8 cellular contexts compared by ENCODE assay signal in the genomic region with DNA sequence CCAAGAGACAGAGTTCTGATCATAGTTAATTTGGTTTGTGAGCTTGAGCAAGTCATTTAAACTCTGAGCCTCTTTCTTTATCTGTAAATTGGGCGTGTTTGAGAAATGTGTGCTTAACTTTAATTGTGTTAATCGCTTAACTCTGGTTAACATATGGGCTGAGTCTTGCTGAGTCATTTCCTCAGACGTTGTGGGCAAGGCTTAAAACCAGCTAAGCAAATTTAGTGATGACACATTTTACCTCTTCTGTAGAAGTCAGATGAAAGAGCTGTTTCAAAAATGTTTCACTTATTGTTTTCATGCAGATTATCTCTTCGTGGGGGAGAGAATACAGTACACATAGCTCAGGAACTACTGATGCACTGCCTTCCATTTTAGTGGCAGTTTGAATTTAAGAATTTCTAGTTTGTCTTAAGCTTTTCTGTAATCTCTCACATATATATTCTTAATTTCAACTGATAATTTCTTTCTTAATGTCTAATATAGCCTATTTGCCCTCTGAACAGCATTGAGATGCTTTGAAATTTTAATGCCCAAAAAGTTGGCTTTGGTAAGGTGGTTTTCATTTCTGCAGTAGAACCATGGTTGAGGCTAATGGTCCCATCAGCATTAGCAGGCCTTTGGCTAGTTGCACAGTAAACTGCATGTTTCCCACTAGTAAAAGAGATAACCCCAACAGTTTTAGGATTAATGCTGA. TPM values are rescaled to one million over a fixed set of nuclear protein-coding genes. Genes with fewer than 3 reads are reported as not detected.
DNase-seq lines count a peak whose midpoint lies in the region; ATAC-seq, FAIRE-seq and TF ChIP-seq lines count a peak whose summit lies in the region.

No MANE protein-coding gene starts in this region.

- no peak overlapping the region for H3K4me3 ChIP-seq in HepG2 (replicated peaks in 1 of 3; ENCODE audit: insufficient read depth in 1 of 3, low read depth in 2 of 3, low read length in 3 of 3)
- H3K4me3 ChIP-seq in testis, result no peak overlapping the region

- ATAC-seq in GM18861 (IDR thresholded peaks at IDR 0.05; ENCODE audit: unreplicated experiment) (peak; percentile 79), HG03025 (IDR thresholded peaks at IDR 0.05; ENCODE audit: low FRiP score, unreplicated experiment) (peak; percentile 79), HepG2 (no peak)
- ATAC-seq in activated naive CD8-positive, alpha-beta T cell treated with anti-CD3 and anti-CD28 coated beads, Interleukin-2, amount 50 U/mL, for 24 hours, result peak; percentile 87

- H3K9me3 ChIP-seq in HepG2 (ENCODE audit: low read length), result no peaks in the 10 kb centered on the region
- H3K9me3 ChIP-seq in testis, result no peaks in the 10 kb centered on the region

- CTCF ChIA-PET in HepG2 (lab: Yijun Ruan, JAX; ENCODE audit: low intra/inter-chr PET ratio, low total read pairs), result no interaction called here

- DNase-seq in AG20443 (ENCODE audit: low spot score) (peak; percentile 72), OCI-M1 (lab: John Stamatoyannopoulos, UW) (peak; percentile 96), HepG2 (ENCODE audit: low spot score) (peak; percentile 56), testis (peak; percentile 48), NCI-H1417 treated with DMSO at 0.1 percent for 48 hours (lab: John Stamatoyannopoulos, UW) (no peak)
- DNase-seq in activated naive CD8-positive, alpha-beta T cell treated with anti-CD3 and anti-CD28 coated beads, Interleukin-2, amount 50 U/mL, for 24 hours, result peak; percentile 34

- H3K36me3 Mint-ChIP-seq in activated naive CD8-positive, alpha-beta T cell treated with anti-CD3 and anti-CD28 coated beads, Interleukin-2, amount 50 U/mL, for 24 hours (ENCODE audit: low read depth), result peaks cover 26% of the 10 kb centered on the region

- H3K27me3 ChIP-seq in HepG2 (ENCODE audit: control insufficient read depth in 1 of 2, insufficient read depth in 2 of 2, low read length in 2 of 2) (no peaks in the 10 kb centered on the region), testis (no peaks in the 10 kb centered on the region)

- peak in 1 of 2 experiments; percentile 35; a peak in 1 of 4 replicates for TF ChIP-seq EP300 in HepG2 (IDR thresholded peaks at IDR 0.05; ENCODE audit: low read depth in 2 of 2, low read length in 2 of 2)
- TF ChIP-seq EP300 in HepG2 (CRISPR knock-in tag; IDR thresholded peaks at IDR 0.05; ENCODE audit: borderline replicate concordance), result no peak

- H3K27ac ChIP-seq in HepG2 (ENCODE audit: extremely low read length, insufficient read depth, low read length) (peak overlapping the region; percentile 45), testis (peak overlapping the region in 1 of 2 donors; percentile 31)

- H3K9me3 Mint-ChIP-seq in activated naive CD8-positive, alpha-beta T cell treated with anti-CD3 and anti-CD28 coated beads, Interleukin-2, amount 50 U/mL, for 24 hours, result no peaks in the 10 kb centered on the region

- no peak overlapping the region for H3K4me2 ChIP-seq in HepG2 (ENCODE audit: low read depth, low read length)

- H3K36me3 ChIP-seq in HepG2 (replicated peaks in 1 of 2; ENCODE audit: control insufficient read depth in 1 of 2, insufficient read depth in 2 of 2, low read length in 2 of 2) (peaks cover 3 to 17% of the 10 kb centered on the region in 2 experiments), testis (ENCODE audit: low read depth, missing control alignments) (no peaks in the 10 kb centered on the region)

- no peaks in the 10 kb centered on the region for H3K27me3 Mint-ChIP-seq in activated naive CD8-positive, alpha-beta T cell treated with anti-CD3 and anti-CD28 coated beads, Interleukin-2, amount 50 U/mL, for 24 hours

- intact Hi-C loops in HepG2 (cut with micrococcal nuclease; ENCODE audit: unreplicated experiment) (no loop called here), testis (cut with DNase I; ENCODE audit: low total_unique reads) (no loop called here)

- H3K9ac ChIP-seq in HepG2 (ENCODE audit: insufficient read depth, low read depth, low read length), result no peak overlapping the region

- FAIRE-seq in HepG2 (lab: Jason Lieb, UNC), result peak; percentile 43

- peaks cover 41% of the 10 kb centered on the region for H3K4me1 ChIP-seq in HepG2 (ENCODE audit: insufficient read depth, low read length)
- peaks cover 16% of the 10 kb centered on the region for H3K4me1 ChIP-seq in testis

- POLR2A ChIA-PET in HepG2 (lab: Yijun Ruan, JAX), result no interaction called here

- BruUV-seq in HepG2 (replicated peaks; lab: Mats Ljungman, UMichigan), result no TSS peak

- peak overlapping the region; percentile 67 for H3K4me3 Mint-ChIP-seq in activated naive CD8-positive, alpha-beta T cell treated with anti-CD3 and anti-CD28 coated beads, Interleukin-2, amount 50 U/mL, for 24 hours

- TF ChIP-seq CTCF in HepG2 (CRISPR knock-in tag; IDR thresholded peaks at IDR 0.05) (no peak), testis (IDR thresholded peaks at IDR 0.05) (no peak)

- no peak for TF ChIP-seq RAD21 in HepG2 (CRISPR knock-in tag; IDR thresholded peaks at IDR 0.05)

- in situ Hi-C loops in HepG2 (cut with HindIII; ENCODE audit: extremely low pct_ligation_motif_present, low pct_unique_long_range_greater_than_20kb), result no loop called here

- peak overlapping the region; percentile 86 for H3K27ac Mint-ChIP-seq in activated naive CD8-positive, alpha-beta T cell treated with anti-CD3 and anti-CD28 coated beads, Interleukin-2, amount 50 U/mL, for 24 hours

- H4K20me1 ChIP-seq in HepG2 (ENCODE audit: insufficient read depth, low read length), result peaks cover 36% of the 10 kb centered on the region

- no peak overlapping the region for H2AFZ ChIP-seq in HepG2 (ENCODE audit: low read length)

- WGBS in HepG2 (ENCODE audit: low lambda C conversion rate), result 25% methylated on average over 4 of the region's 4 CpGs
- WGBS in testis, 2 donors, result 31 to 33% methylated on average over 4 of the region's 4 CpGs

- no peak for TF ChIP-seq POLR2A in HepG2 (IDR thresholded peaks at IDR 0.05; ENCODE audit: insufficient read depth in 1 of 2, low read depth in 2 of 2, low read length in 2 of 2)
- no peak for TF ChIP-seq POLR2A in testis (IDR thresholded peaks at IDR 0.05)

- peaks cover 60% of the 10 kb centered on the region for H3K4me1 Mint-ChIP-seq in activated naive CD8-positive, alpha-beta T cell treated with anti-CD3 and anti-CD28 coated beads, Interleukin-2, amount 50 U/mL, for 24 hours

- H3K79me2 ChIP-seq in HepG2 (ENCODE audit: insufficient read depth, low read length), result peaks cover 92% of the 10 kb centered on the region

TF ChIP-seq in HepG2, 621 proteins besides CTCF, POLR2A, EP300 and RAD21 (continues in another document):
- no peak for TF ChIP-seq HDAC2 (CRISPR knock-in tag; IDR thresholded peaks at IDR 0.05)
- TF ChIP-seq SOX6 (IDR thresholded peaks at IDR 0.05), result no peak
- TF ChIP-seq SOX6 (CRISPR knock-in tag; IDR thresholded peaks at IDR 0.05), result peak; percentile 48; the same call in 1 of the 2 replicates
- no peak for TF ChIP-seq SIN3B (IDR thresholded peaks at IDR 0.05; ENCODE audit: low read length)
- TF ChIP-seq MZF1 (CRISPR knock-in tag; IDR thresholded peaks at IDR 0.05; ENCODE audit: borderline replicate concordance), result no peak
- TF ChIP-seq ELK4 (CRISPR knock-in tag; IDR thresholded peaks at IDR 0.05; ENCODE audit: borderline replicate concordance), result no peak
- TF ChIP-seq SMARCC2 (IDR thresholded peaks at IDR 0.05), result no peak
- TF ChIP-seq SIN3A (IDR thresholded peaks at IDR 0.05; ENCODE audit: borderline replicate concordance, low read depth, low read length), result no peak

RNA-seq across cellular contexts. Expression of gene RAB10, which starts 34.9 kb away (rescaled TPM):
- total RNA-seq in HepG2 (2016; rRNA removed; fragmentation: Illumina TruSeq; extraction: Trizol) (106 and 120 TPM in 2 replicates), testis (100 to 1,000 TPM in 1 of 2 donors, 10 to 100 TPM in 1; 96.8 to 112 TPM)
- 19.3 and 24.2 TPM in 2 replicates for total RNA-seq in HepG2 (2016; cell fraction: cytosol; rRNA removed; fragmentation: Illumina TruSeq; extraction: Trizol; ENCODE audit: low read depth)
- total RNA-seq in HepG2 (2016; cell fraction: insoluble cytoplasmic fraction; rRNA removed; fragmentation: Illumina TruSeq; extraction: Trizol), result 113 and 116 TPM in 2 replicates
- total RNA-seq in HepG2 (2016; cell fraction: membrane; rRNA removed; fragmentation: Illumina TruSeq; extraction: Trizol), result 40.0 and 43.5 TPM in 2 replicates
- 72.2 and 76.5 TPM in 2 replicates for total RNA-seq in HepG2 (2016; cell fraction: nucleus; rRNA removed; fragmentation: Illumina TruSeq; extraction: Trizol)
- polyA plus RNA-seq in HepG2 (2011; rRNA removed) (39.0 and 48.2 TPM in 2 replicates), testis (ENCODE audit: insufficient read depth, low read depth, low replicate concordance) (74.8 TPM)
- 33.3 and 40.9 TPM in 2 replicates for polyA plus RNA-seq in HepG2 (2011; cell fraction: cytosol; rRNA removed)
- 28.6 and 31.9 TPM in 2 replicates for polyA plus RNA-seq in HepG2 (2011; cell fraction: nucleus; rRNA removed)
- polyA plus RNA-seq in HepG2 (2012), result 98.5 and 102 TPM in 2 replicates
- 18.0 and 27.8 TPM in 2 replicates for polyA plus RNA-seq in HepG2 (2016; cell fraction: cytosol; fragmentation: Illumina TruSeq; extraction: Trizol; ENCODE audit: low read depth)
- 113 and 118 TPM in 2 replicates for polyA plus RNA-seq in HepG2 (2016; cell fraction: insoluble cytoplasmic fraction; fragmentation: Illumina TruSeq; extraction: Trizol; ENCODE audit: low read depth)
- 28.6 and 39.1 TPM in 2 replicates for polyA plus RNA-seq in HepG2 (2016; cell fraction: membrane; fragmentation: Illumina TruSeq; extraction: Trizol; ENCODE audit: low read depth)
- polyA plus RNA-seq in HepG2 (2016; cell fraction: nucleus; fragmentation: Illumina TruSeq; extraction: Trizol; ENCODE audit: insufficient read depth, low read depth), result 112 and 122 TPM in 2 replicates
- 42.7 and 61.6 TPM in 2 replicates for polyA minus RNA-seq in HepG2 (2011; rRNA and poly(A)+ RNA removed; ENCODE audit: low replicate concordance)
- 82.0 and 98.0 TPM in 2 replicates for polyA minus RNA-seq in HepG2 (2011; cell fraction: cytosol; rRNA and poly(A)+ RNA removed)
- 46.1 and 55.2 TPM in 2 replicates for polyA minus RNA-seq in HepG2 (2011; cell fraction: nucleus; rRNA and poly(A)+ RNA removed)
